ENCODE assay signal across 21 cellular contexts in genomic region chr11:108206171-108206570, GRCh38.
"Had no signal": no experiment of that assay in that cellular context is flagged by ENCODE, and none has a peak within 500 bp of the region (broad histone marks: within the 10 kb centered on the region; RNA-seq: fewer than 3 reads in every experiment).

No MANE protein-coding gene starts in this region.

- H3K27me3 Mint-ChIP-seq: activated naive CD4-positive, alpha-beta T cell treated with anti-CD3 and anti-CD28 coated beads, Interleukin-2, amount 50 U/mL, for 24 hours; naive B cell had no signal

- DNase-seq: activated CD4-positive, alpha-beta T cell treated with anti-CD3 and anti-CD28 coated beads, Interleukin-2, amount 50 U/mL, for 1 hour; activated CD4-positive, CD25-positive, alpha-beta regulatory T cell; activated effector memory CD4-positive, alpha-beta T cell treated with Interleukin-2 at 50 U/mL for 16 hours; activated T-cell treated with anti-CD3 and anti-CD28 coated beads for 4 hours; left colon; mammary epithelial cell; naive B cell; stimulated activated CD4-positive, alpha-beta T cell treated with anti-CD3 and anti-CD28 coated beads, Interleukin-15, amount 100 ng/mL, for 24 hours; stimulated activated CD4-positive, alpha-beta T cell treated with anti-CD3 and anti-CD28 coated beads, Interleukin-4, amount 100 ng/mL, for 1 hour; stimulated activated naive CD4-positive, alpha-beta T cell; transverse colon had no signal

- H3K4me3 ChIP-seq: cardiac muscle cell, coronary artery, gastrocnemius medialis, heart right ventricle, skin epidermis, transverse colon, vagina had no signal

- H3K9me3 ChIP-seq: gastrocnemius medialis, neutrophil, vagina had no signal

- FAIRE-seq: endothelial cell of umbilical vein had no signal

- ATAC-seq: left colon had no signal

- H3K4me1 ChIP-seq: heart right ventricle, parathyroid adenoma, transverse colon, vagina had no signal

- H3K27ac Mint-ChIP-seq: activated naive CD4-positive, alpha-beta T cell treated with anti-CD3 and anti-CD28 coated beads, Interleukin-2, amount 50 U/mL, for 24 hours had no signal

- H3K4me3 Mint-ChIP-seq: activated naive CD4-positive, alpha-beta T cell treated with anti-CD3 and anti-CD28 coated beads, Interleukin-2, amount 50 U/mL, for 24 hours had no signal

- H2AFZ ChIP-seq: parathyroid adenoma had no signal

- H3K9ac ChIP-seq: parathyroid adenoma had no signal

- H3K27ac ChIP-seq: cardiac muscle cell, coronary artery, gastrocnemius medialis, heart right ventricle, neutrophil, parathyroid adenoma, skin epidermis, transverse colon, vagina had no signal

- H3K27me3 ChIP-seq: cardiac muscle cell, gastrocnemius medialis, heart right ventricle, neutrophil, transverse colon, vagina had no signal
